ENCODE assay signal across 1 cellular context in genomic region chr4:75630174-75630931, GRCh38.
TF ChIP-seq lines count a peak whose summit lies in the region.

Gene CDKL2, minus strand, starts transcription at chr4:75630528. Its CDS starts 4,540 bp downstream, at chr4:75625988.

TF ChIP-seq in Ishikawa, 13 proteins besides CTCF, POLR2A, EP300 and RAD21 (continued from another document):
- TF ChIP-seq REST (IDR thresholded peaks at IDR 0.05; ENCODE audit: low read depth) = no peak
- TF ChIP-seq EGR1 (IDR thresholded peaks at IDR 0.05) = no peak
- no peak for TF ChIP-seq FOXM1 (IDR thresholded peaks at IDR 0.05; ENCODE audit: borderline replicate concordance, low read depth)
TF ChIP-seq in Ishikawa: peak in this region for 5.
